Comparison of ENCODE assay signal across 15 cellular contexts in genomic region chr2:151770995-151771394, GRCh38. TPM values are rescaled to one million over a fixed set of nuclear protein-coding genes. Genes with fewer than 3 reads are reported as not detected.
DNase-seq lines count a peak whose midpoint lies in the region; ATAC-seq and TF ChIP-seq lines count a peak whose summit lies in the region.
"Had no signal": no experiment of that assay in that cellular context is flagged by ENCODE, and none has a peak within 500 bp of the region (broad histone marks: within the 10 kb centered on the region; RNA-seq: fewer than 3 reads in every experiment).

No MANE protein-coding gene starts in this region.

- peaks cover 0 to 5% of the 10 kb centered on the region in 2 donors for H3K36me3 ChIP-seq in gastroesophageal sphincter

- H3K9me3 ChIP-seq in gastroesophageal sphincter: no peaks in the 10 kb centered on the region
- no peaks in the 10 kb centered on the region for H3K9me3 ChIP-seq in H9 (ENCODE audit: control insufficient read depth, low read depth, low read length)

- no peaks in the 10 kb centered on the region for H3K27me3 Mint-ChIP-seq in H9 (ENCODE audit: low read depth)

- H3K23me2 ChIP-seq in H9 (ENCODE audit: insufficient read length, low read depth, low read length, poor library complexity, severe bottlenecking): no peaks in the 10 kb centered on the region

- no peak overlapping the region for H3K27ac Mint-ChIP-seq in H9
- H3K27ac Mint-ChIP-seq: stimulated activated effector memory CD8-positive, alpha-beta T cell treated with anti-CD3 and anti-CD28 coated beads, Interleukin-12 subunit alpha, Interleukin-12 subunit beta, amount 100 ng/mL, for 72 hours; T-helper 1 cell treated with Interleukin-12 subunit alpha and Interleukin-12 subunit beta and Interleukin-4 antibody, amounts not matched to agents 30 μg/mL and 1 μg/mL, for 36 hours had no signal

- no peak overlapping the region for H2AFZ ChIP-seq in H9 (ENCODE audit: low read length)

- H3K4ac ChIP-seq in H9 (ENCODE audit: low read depth, low read length): no peak overlapping the region

- no peak for TF ChIP-seq POLR2A in gastroesophageal sphincter (IDR thresholded peaks at IDR 0.05)

- no peak for TF ChIP-seq CTCF in gastroesophageal sphincter (IDR thresholded peaks at IDR 0.05)
- TF ChIP-seq CTCF in H9 (conservative IDR thresholded peaks at IDR 0.05): no peak

- H3K4me1 ChIP-seq in gastroesophageal sphincter: peaks cover 0 to 27% (median 6%) of the 10 kb centered on the region in 3 donors
- no peaks in the 10 kb centered on the region for H3K4me1 ChIP-seq in H9 (ENCODE audit: insufficient read depth, low read length)

- DNase-seq in H9 (no peak), NCI-H2081 treated with DMSO at 0.1 percent for 48 hours (lab: John Stamatoyannopoulos, UW) (no peak), AG08396 (ENCODE audit: low spot score) (no peak), UCSD-AML1 (lab: John Stamatoyannopoulos, UW; ENCODE audit: unreplicated experiment) (no peak)
- DNase-seq: activated CD4-positive, alpha-beta T cell treated with anti-CD3 and anti-CD28 coated beads, Interleukin-2, amount 50 U/mL, for 48 hours; activated gamma-delta T cell treated with Interleukin-2 at 50 U/mL for 16 hours; NCI-H2227 treated with DMSO at 0.1 percent for 48 hours; occipital lobe had no signal

- H3K23ac ChIP-seq in H9 (ENCODE audit: insufficient read length, low read depth, low read length): no peak overlapping the region

- H3T11ph ChIP-seq in H9 (ENCODE audit: low read length): no peak overlapping the region

- no peak overlapping the region for H3K4me3 Mint-ChIP-seq in H9
- H3K4me3 Mint-ChIP-seq: stimulated activated effector memory CD8-positive, alpha-beta T cell treated with anti-CD3 and anti-CD28 coated beads, Interleukin-12 subunit alpha, Interleukin-12 subunit beta, amount 100 ng/mL, for 72 hours; T-helper 1 cell treated with Interleukin-12 subunit alpha and Interleukin-12 subunit beta and Interleukin-4 antibody, amounts not matched to agents 30 μg/mL and 1 μg/mL, for 36 hours had no signal

- no peak overlapping the region for H3K9ac ChIP-seq in H9 (ENCODE audit: extremely low read depth, insufficient read length, low read length)

- WGBS in gastroesophageal sphincter (ENCODE audit: low coverage in 1 of 2), 2 donors: 60 to 88% methylated on average over 1 to 2 of the region's 2 CpGs
- no CpG with 5 or more reads among the region's 2 CpGs for WGBS in H9 (ENCODE audit: extremely low coverage, insufficient read length, low lambda C conversion rate)

- H4K5ac ChIP-seq in H9 (ENCODE audit: insufficient read length, low read depth, low read length): no peak overlapping the region

- H3K27me3 ChIP-seq in gastroesophageal sphincter (no peaks in the 10 kb centered on the region), H9 (ENCODE audit: insufficient read depth, low read length) (no peaks in the 10 kb centered on the region)

- H2BK15ac ChIP-seq in H9 (ENCODE audit: low read depth, low read length): no peak overlapping the region

- no peak overlapping the region for H3K4me3 ChIP-seq in gastroesophageal sphincter

- H3K4me1 Mint-ChIP-seq in H9: peaks cover 3% of the 10 kb centered on the region in 2 experiments; a peak in 2 of 4 replicates

- no peak overlapping the region for H2AK5ac ChIP-seq in H9 (ENCODE audit: insufficient read length, low read length)

- ATAC-seq in GM18511 (IDR thresholded peaks at IDR 0.05; ENCODE audit: unreplicated experiment): peak; percentile 32
- ATAC-seq in GM21390 (IDR thresholded peaks at IDR 0.05; ENCODE audit: unreplicated experiment): peak; percentile 29
- ATAC-seq in HG03066 (IDR thresholded peaks at IDR 0.05; ENCODE audit: low read depth, unreplicated experiment): peak; percentile 21
- ATAC-seq in gastroesophageal sphincter: no peak
- ATAC-seq: Panc1; stimulated activated effector memory CD8-positive, alpha-beta T cell treated with anti-CD3 and anti-CD28 coated beads, Interleukin-12 subunit alpha, Interleukin-12 subunit beta, amount 100 ng/mL, for 72 hours had no signal

- H2BK120ac ChIP-seq in H9 (ENCODE audit: low read depth, low read length, poor library complexity, severe bottlenecking): no peak overlapping the region

- H4K91ac ChIP-seq in H9 (ENCODE audit: insufficient read length, low read depth, low read length): no peak overlapping the region

- H2BK20ac ChIP-seq in H9 (ENCODE audit: low read depth, low read length, poor library complexity, severe bottlenecking): no peak overlapping the region

- H2BK12ac ChIP-seq in H9 (ENCODE audit: insufficient read length, low read depth, low read length): no peak overlapping the region

- H4K20me1 ChIP-seq in H9 (ENCODE audit: control insufficient read depth, insufficient read depth, insufficient read length): no peaks in the 10 kb centered on the region

- H3K14ac ChIP-seq in H9 (ENCODE audit: insufficient read depth, low read length): no peak overlapping the region

- no peak for TF ChIP-seq EP300 in gastroesophageal sphincter (IDR thresholded peaks at IDR 0.05)

- no peak overlapping the region for H2BK5ac ChIP-seq in H9 (ENCODE audit: insufficient read length, low read length)

- peaks cover 0 to 6% (median 4%) of the 10 kb centered on the region in 3 experiments; a peak in 5 of 7 replicates for H3K36me3 Mint-ChIP-seq in H9 (ENCODE audit: insufficient read depth in 1 of 3, low read depth in 3 of 3)
- H3K36me3 Mint-ChIP-seq: stimulated activated effector memory CD8-positive, alpha-beta T cell treated with anti-CD3 and anti-CD28 coated beads, Interleukin-12 subunit alpha, Interleukin-12 subunit beta, amount 100 ng/mL, for 72 hours had no signal

- H4K8ac ChIP-seq in H9 (replicated peaks; ENCODE audit: insufficient read length, low read depth, low read length): no peak overlapping the region

- no peak overlapping the region for H3K18ac ChIP-seq in H9 (ENCODE audit: insufficient read length, low read depth, low read length)

- H3K79me1 ChIP-seq in H9 (ENCODE audit: insufficient read depth, low read depth, low read length, poor library complexity, severe bottlenecking): no peaks in the 10 kb centered on the region

- peak overlapping the region in 3 of 4 donors; percentile 43 to 60 (median 45) for H3K27ac ChIP-seq in gastroesophageal sphincter
- H3K27ac ChIP-seq in H9 (ENCODE audit: insufficient read length, low read depth, low read length): no peak overlapping the region

- H3K79me2 ChIP-seq in H9 (ENCODE audit: insufficient read depth, low read length): no peaks in the 10 kb centered on the region

- no peak overlapping the region for H3K4me2 ChIP-seq in H9 (ENCODE audit: insufficient read depth, insufficient read length, low read length)

- H3K56ac ChIP-seq in H9 (ENCODE audit: insufficient read length, low read depth, low read length): no peak overlapping the region

- no peaks in the 10 kb centered on the region; a peak in 1 of 5 replicates for H3K9me3 Mint-ChIP-seq in H9
- H3K9me3 Mint-ChIP-seq: stimulated activated effector memory CD8-positive, alpha-beta T cell treated with anti-CD3 and anti-CD28 coated beads, Interleukin-12 subunit alpha, Interleukin-12 subunit beta, amount 100 ng/mL, for 72 hours; T-helper 1 cell treated with Interleukin-12 subunit alpha and Interleukin-12 subunit beta and Interleukin-4 antibody, amounts not matched to agents 30 μg/mL and 1 μg/mL, for 36 hours had no signal

RNA-seq across cellular contexts. Expression of gene NEB, which starts 36.7 kb away (rescaled TPM):
- under 1 TPM; 0.07 to 0.47 (median 0.21) TPM for total RNA-seq in gastroesophageal sphincter
- total RNA-seq in H9 (2021): 0.75 and 0.98 TPM in 2 replicates

RNA-seq across cellular contexts. Expression of gene ARL5A, which starts 57.2 kb away (rescaled TPM):
- total RNA-seq in gastroesophageal sphincter: 100 to 1,000 TPM in 1 of 4 donors, 10 to 100 TPM in 3; 58.8 to 104 (median 85.6) TPM
- 63.2 and 66.7 TPM in 2 replicates for total RNA-seq in H9 (2021)
